18 cellular contexts compared by ENCODE assay signal in the genomic region with DNA sequence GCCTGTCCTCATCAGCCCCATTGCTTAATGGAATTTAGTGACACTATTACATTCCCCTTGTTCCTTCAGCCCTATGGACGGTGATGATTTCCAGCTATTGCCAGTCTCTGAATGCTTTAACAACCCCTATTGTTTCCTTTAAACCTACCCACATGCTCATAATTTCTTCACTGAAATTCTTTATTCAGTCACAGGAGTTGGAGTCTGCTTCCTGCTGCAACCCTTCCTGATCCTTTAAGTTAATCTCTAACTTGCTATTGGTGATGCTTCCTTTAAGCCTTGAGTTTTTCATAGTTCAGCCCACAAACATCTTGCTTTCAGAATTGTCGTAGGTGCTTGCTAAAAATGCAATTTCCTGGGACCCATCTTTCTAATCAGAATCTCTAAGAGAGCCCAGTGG.
DNase-seq lines count a peak whose midpoint lies in the region; ATAC-seq and TF ChIP-seq lines count a peak whose summit lies in the region.
"Had no signal": no experiment of that assay in that cellular context is flagged by ENCODE, and none has a peak within 500 bp of the region (broad histone marks: within the 10 kb centered on the region; RNA-seq: fewer than 3 reads in every experiment).

No MANE protein-coding gene starts in this region.

- no peaks in the 10 kb centered on the region for H3K9me3 Mint-ChIP-seq in activated naive CD4-positive, alpha-beta T cell treated with anti-CD3 and anti-CD28 coated beads for 36 hours
- H3K9me3 Mint-ChIP-seq in activated naive CD4-positive, alpha-beta T cell treated with anti-CD3 and anti-CD28 coated beads, Interleukin-2, amount 10 ng/mL, durations not matched to agents 7 days and 5 days = peaks cover 4% of the 10 kb centered on the region
- peaks cover 5% of the 10 kb centered on the region for H3K9me3 Mint-ChIP-seq in T-helper 1 cell treated with Interleukin-12 subunit alpha and Interleukin-12 subunit beta and Interleukin-4 antibody, amounts not matched to agents 30 μg/mL and 1 μg/mL, for 36 hours
- peaks cover 5 to 6% of the 10 kb centered on the region in 2 donors for H3K9me3 Mint-ChIP-seq in stimulated activated naive CD8-positive, alpha-beta T cell treated with anti-CD3 and anti-CD28 coated beads, Interleukin-15, amount 100 ng/mL, for 72 hours
- H3K9me3 Mint-ChIP-seq: H9 had no signal

- H3K27ac Mint-ChIP-seq in activated naive CD4-positive, alpha-beta T cell treated with anti-CD3 and anti-CD28 coated beads for 36 hours = peak overlapping the region; percentile 73
- no peak overlapping the region for H3K27ac Mint-ChIP-seq in activated naive CD4-positive, alpha-beta T cell treated with anti-CD3 and anti-CD28 coated beads, Interleukin-2, amount 10 ng/mL, durations not matched to agents 7 days and 5 days
- H3K27ac Mint-ChIP-seq in T-helper 1 cell treated with Interleukin-12 subunit alpha and Interleukin-12 subunit beta and Interleukin-4 antibody, amounts not matched to agents 30 μg/mL and 1 μg/mL, for 36 hours = peak overlapping the region; percentile 60
- peak overlapping the region in 1 of 2 donors; percentile 87 for H3K27ac Mint-ChIP-seq in stimulated activated naive CD8-positive, alpha-beta T cell treated with anti-CD3 and anti-CD28 coated beads, Interleukin-15, amount 100 ng/mL, for 72 hours
- H3K27ac Mint-ChIP-seq: H9 had no signal

- no peak for ATAC-seq in foreskin keratinocyte
- no peak for ATAC-seq in stimulated activated naive CD8-positive, alpha-beta T cell treated with anti-CD3 and anti-CD28 coated beads, Interleukin-15, amount 100 ng/mL, for 72 hours
- ATAC-seq: psoas muscle had no signal

- no peak for DNase-seq in activated naive CD4-positive, alpha-beta T cell treated with anti-CD3 and anti-CD28 coated beads for 36 hours
- DNase-seq in activated naive CD4-positive, alpha-beta T cell treated with anti-CD3 and anti-CD28 coated beads, Interleukin-2, amount 10 ng/mL, durations not matched to agents 7 days and 5 days = no peak
- DNase-seq in foreskin keratinocyte (no peak), Kasumi-1 (lab: John Stamatoyannopoulos, UW) (no peak), mucosa of gallbladder (ENCODE audit: low spot score) (no peak), iPS-NIHi7 (ENCODE audit: extremely low spot score) (no peak)
- no peak for DNase-seq in stimulated activated naive CD8-positive, alpha-beta T cell treated with anti-CD3 and anti-CD28 coated beads, Interleukin-15, amount 100 ng/mL, for 72 hours
- DNase-seq: H9, MM.1S, NCI-H187, NCI-H510A treated with DMSO at 0.1 percent for 48 hours, psoas muscle, spleen, T1000 had no signal

- intact Hi-C loops in activated naive CD4-positive, alpha-beta T cell treated with anti-CD3 and anti-CD28 coated beads for 36 hours (cut with micrococcal nuclease) = loop anchor here (1.0 to 2.0 kb wide), 11 partner anchors 11 to 309 kb away; a partner anchor contains a TSS

- TF ChIP-seq CTCF in foreskin keratinocyte (conservative IDR thresholded peaks at IDR 0.05) = no peak

- no peaks in the 10 kb centered on the region for H3K27me3 Mint-ChIP-seq in activated naive CD4-positive, alpha-beta T cell treated with anti-CD3 and anti-CD28 coated beads for 36 hours (ENCODE audit: low read depth)
- H3K27me3 Mint-ChIP-seq in activated naive CD4-positive, alpha-beta T cell treated with anti-CD3 and anti-CD28 coated beads, Interleukin-2, amount 10 ng/mL, durations not matched to agents 7 days and 5 days = no peaks in the 10 kb centered on the region
- no peaks in the 10 kb centered on the region for H3K27me3 Mint-ChIP-seq in T-helper 1 cell treated with Interleukin-12 subunit alpha and Interleukin-12 subunit beta and Interleukin-4 antibody, amounts not matched to agents 30 μg/mL and 1 μg/mL, for 36 hours (ENCODE audit: low read depth)
- no peaks in the 10 kb centered on the region for H3K27me3 Mint-ChIP-seq in stimulated activated naive CD8-positive, alpha-beta T cell treated with anti-CD3 and anti-CD28 coated beads, Interleukin-15, amount 100 ng/mL, for 72 hours

- CTCF ChIA-PET in activated naive CD4-positive, alpha-beta T cell treated with anti-CD3 and anti-CD28 coated beads for 36 hours (lab: Charles Lee) = interaction anchor here (1.2 to 4.4 kb wide), 10 partner anchors 10 to 206 kb away, joined by 3 to 62 read pairs (median 11); a partner anchor contains a TSS
- CTCF ChIA-PET in activated naive CD4-positive, alpha-beta T cell treated with anti-CD3 and anti-CD28 coated beads, Interleukin-2, amount 10 ng/mL, durations not matched to agents 7 days and 5 days (lab: Charles Lee) = interaction anchor here (0.9 to 15.2 kb wide), 10 partner anchors 8 to 98 kb away, joined by 3 to 201 read pairs (median 8); a partner anchor contains a TSS

- no peaks in the 10 kb centered on the region for H3K36me3 Mint-ChIP-seq in activated naive CD4-positive, alpha-beta T cell treated with anti-CD3 and anti-CD28 coated beads for 36 hours (ENCODE audit: low read depth)
- H3K36me3 Mint-ChIP-seq in activated naive CD4-positive, alpha-beta T cell treated with anti-CD3 and anti-CD28 coated beads, Interleukin-2, amount 10 ng/mL, durations not matched to agents 7 days and 5 days = no peaks in the 10 kb centered on the region
- peaks cover 10% of the 10 kb centered on the region for H3K36me3 Mint-ChIP-seq in T-helper 1 cell treated with Interleukin-12 subunit alpha and Interleukin-12 subunit beta and Interleukin-4 antibody, amounts not matched to agents 30 μg/mL and 1 μg/mL, for 36 hours (ENCODE audit: low read depth)

- H3K4me1 ChIP-seq in foreskin keratinocyte = no peaks in the 10 kb centered on the region
- H3K4me1 ChIP-seq: psoas muscle had no signal

- peaks cover 62% of the 10 kb centered on the region for H3K4me1 Mint-ChIP-seq in activated naive CD4-positive, alpha-beta T cell treated with anti-CD3 and anti-CD28 coated beads for 36 hours (ENCODE audit: low read depth)
- H3K4me1 Mint-ChIP-seq in activated naive CD4-positive, alpha-beta T cell treated with anti-CD3 and anti-CD28 coated beads, Interleukin-2, amount 10 ng/mL, durations not matched to agents 7 days and 5 days = peaks cover 48% of the 10 kb centered on the region
- peaks cover 64% of the 10 kb centered on the region for H3K4me1 Mint-ChIP-seq in T-helper 1 cell treated with Interleukin-12 subunit alpha and Interleukin-12 subunit beta and Interleukin-4 antibody, amounts not matched to agents 30 μg/mL and 1 μg/mL, for 36 hours (ENCODE audit: low read depth)
- H3K4me1 Mint-ChIP-seq in stimulated activated naive CD8-positive, alpha-beta T cell treated with anti-CD3 and anti-CD28 coated beads, Interleukin-15, amount 100 ng/mL, for 72 hours = peaks cover 75% of the 10 kb centered on the region
- H3K4me1 Mint-ChIP-seq: H9 had no signal

- H3K27me3 ChIP-seq in foreskin keratinocyte = no peaks in the 10 kb centered on the region
- H3K27me3 ChIP-seq: gastroesophageal sphincter, spleen had no signal

- H3K4me3 Mint-ChIP-seq in activated naive CD4-positive, alpha-beta T cell treated with anti-CD3 and anti-CD28 coated beads for 36 hours = no peak overlapping the region
- no peak overlapping the region for H3K4me3 Mint-ChIP-seq in activated naive CD4-positive, alpha-beta T cell treated with anti-CD3 and anti-CD28 coated beads, Interleukin-2, amount 10 ng/mL, durations not matched to agents 7 days and 5 days
- peak overlapping the region; percentile 7 for H3K4me3 Mint-ChIP-seq in T-helper 1 cell treated with Interleukin-12 subunit alpha and Interleukin-12 subunit beta and Interleukin-4 antibody, amounts not matched to agents 30 μg/mL and 1 μg/mL, for 36 hours
- H3K4me3 Mint-ChIP-seq in stimulated activated naive CD8-positive, alpha-beta T cell treated with anti-CD3 and anti-CD28 coated beads, Interleukin-15, amount 100 ng/mL, for 72 hours = peak overlapping the region; percentile 27 to 53
- H3K4me3 Mint-ChIP-seq: H9 had no signal

- H3K27ac ChIP-seq in foreskin keratinocyte = peak overlapping the region; percentile 15
- H3K27ac ChIP-seq: coronary artery, epithelial cell of prostate, psoas muscle, spleen had no signal

Comparison
In these comparisons a context has a peak if more than half of its experiments do, and no peak if none do; other contexts are left out.
1. H3K4me3 Mint-ChIP-seq: peak in T-helper 1 cell treated with Interleukin-12 subunit alpha and Interleukin-12 subunit beta and Interleukin-4 antibody, amounts not matched to agents 30 μg/mL and 1 μg/mL, for 36 hours (single experiment) and stimulated activated naive CD8-positive, alpha-beta T cell treated with anti-CD3 and anti-CD28 coated beads, Interleukin-15, amount 100 ng/mL, for 72 hours (2 of 2); none in activated naive CD4-positive, alpha-beta T cell treated with anti-CD3 and anti-CD28 coated beads for 36 hours (single experiment) and activated naive CD4-positive, alpha-beta T cell treated with anti-CD3 and anti-CD28 coated beads, Interleukin-2, amount 10 ng/mL, durations not matched to agents 7 days and 5 days (single experiment).